ENCODE assay signal across 8 cellular contexts in genomic region chr3:19348929-19349564, GRCh38.
DNase-seq lines count a peak whose midpoint lies in the region; ATAC-seq, FAIRE-seq and TF ChIP-seq lines count a peak whose summit lies in the region.

No MANE protein-coding gene starts in this region.

- no peaks in the 10 kb centered on the region for H3K4me1 ChIP-seq in keratinocyte (ENCODE audit: control insufficient read depth, extremely low read depth, insufficient read depth, low read length)

- DNase-seq in NCI-H2227 (lab: John Stamatoyannopoulos, UW; ENCODE audit: unreplicated experiment), result peak; percentile 11
- no peak for DNase-seq in NCI-H2227 treated with DMSO at 0.1 percent for 48 hours (lab: John Stamatoyannopoulos, UW)
- DNase-seq in GM20000 (ENCODE audit: low spot score), result peak; percentile 51
- DNase-seq in activated B cell treated with CpG ODN at 0.5 μM for 24 hours, result no peak
- no peak for DNase-seq in keratinocyte (ENCODE audit: low read depth, low spot score)
- DNase-seq in 8988T, result no peak
- DNase-seq in RCC 7860 (ENCODE audit: low spot score), result no peak

- no peaks in the 10 kb centered on the region for H3K79me2 ChIP-seq in keratinocyte (ENCODE audit: control insufficient read depth, insufficient read depth, low read length)

- H4K20me1 ChIP-seq in keratinocyte (ENCODE audit: control insufficient read depth, extremely low read depth, insufficient read depth, low read length), result no peaks in the 10 kb centered on the region

- POLR2A ChIA-PET in activated B cell treated with CpG ODN at 0.5 μM for 24 hours (lab: Charles Lee), result interaction anchor here (0.6 to 2.3 kb wide), 5 partner anchors 13 to 695 kb away, joined by 3 to 9 read pairs (median 5); no protein-coding TSS in a partner anchor

- H3K27ac Mint-ChIP-seq in activated B cell treated with CpG ODN at 0.5 μM for 24 hours, result peak overlapping the region; percentile 89

- CTCF ChIA-PET in activated B cell treated with CpG ODN at 0.5 μM for 24 hours (lab: Charles Lee), result interaction anchor here (0.6 to 5.3 kb wide), 24 partner anchors 9 to 591 kb away, joined by 3 to 87 read pairs (median 4); no protein-coding TSS in a partner anchor

- no peak overlapping the region for H3K4me2 ChIP-seq in keratinocyte (ENCODE audit: control insufficient read depth, extremely low read depth, insufficient read depth, low read depth, low read length)

- no peaks in the 10 kb centered on the region for H3K27me3 ChIP-seq in keratinocyte (ENCODE audit: control insufficient read depth, extremely low read depth, insufficient read depth, low read length)

- H3K9me1 ChIP-seq in keratinocyte (ENCODE audit: control insufficient read depth, extremely low read depth, insufficient read depth, low read length), result no peaks in the 10 kb centered on the region

- dilution Hi-C loops in keratinocyte (cut with MboI; ENCODE audit: extremely low pct_ligation_motif_present, low sequenced_read_pairs), result no loop called here

- peaks cover 25% of the 10 kb centered on the region for H3K36me3 Mint-ChIP-seq in activated B cell treated with CpG ODN at 0.5 μM for 24 hours (ENCODE audit: low read depth)

- H3K9me3 Mint-ChIP-seq in activated B cell treated with CpG ODN at 0.5 μM for 24 hours, result peaks cover 23% of the 10 kb centered on the region

- H3K4me3 ChIP-seq in keratinocyte (ENCODE audit: control insufficient read depth in 2 of 3, extremely low read depth in 1 of 3, insufficient read depth in 2 of 3, low read depth in 1 of 3, low read length in 3 of 3), result no peak overlapping the region

- peak overlapping the region; percentile 62 for H3K4me3 Mint-ChIP-seq in activated B cell treated with CpG ODN at 0.5 μM for 24 hours

- H3K9me3 ChIP-seq in keratinocyte (ENCODE audit: control insufficient read depth, low read depth, low read length), result no peaks in the 10 kb centered on the region

- peak; percentile 23 for FAIRE-seq in keratinocyte (lab: Jason Lieb, UNC)
- FAIRE-seq in RCC 7860 (lab: Jason Lieb, UNC), result no peak

- intact Hi-C loops in activated B cell treated with CpG ODN at 0.5 μM for 24 hours (cut with micrococcal nuclease), result loop anchor here (1.0 to 5.0 kb wide), 13 partner anchors 117 to 838 kb away; partner anchors contain the start of genes KAT2B, RAB5A and SGO1

- no peaks in the 10 kb centered on the region for H3K27me3 Mint-ChIP-seq in activated B cell treated with CpG ODN at 0.5 μM for 24 hours

- no peaks in the 10 kb centered on the region for H3K36me3 ChIP-seq in keratinocyte (ENCODE audit: control insufficient read depth in 2 of 2, extremely low read depth in 1 of 2, insufficient read depth in 2 of 2, low read length in 2 of 2)

- ATAC-seq in HG03571 (IDR thresholded peaks at IDR 0.05; ENCODE audit: unreplicated experiment), result peak; percentile 94
- peak; percentile 77 for ATAC-seq in activated B cell treated with CpG ODN at 0.5 μM for 24 hours (ENCODE audit: low read depth)

- H3K9ac ChIP-seq in keratinocyte (ENCODE audit: control insufficient read depth, extremely low read depth, insufficient read depth, low read length), result no peak overlapping the region

- peaks cover 52% of the 10 kb centered on the region for H3K4me1 Mint-ChIP-seq in activated B cell treated with CpG ODN at 0.5 μM for 24 hours

- TF ChIP-seq CTCF in GM20000 (IDR thresholded peaks at IDR 0.05; ENCODE audit: extremely low read depth, missing control alignments) (peak; percentile 77), activated B cell treated with CpG ODN at 0.5 μM for 24 hours (IDR thresholded peaks at IDR 0.05) (no peak), keratinocyte (optimal IDR thresholded peaks at IDR 0.05 in 1 of 3, IDR thresholded peaks at IDR 0.05 in 1 of 3, conservative IDR thresholded peaks at IDR 0.05 in 1 of 3; ENCODE audit: extremely low read depth in 1 of 3, insufficient read depth in 2 of 3, low read length in 3 of 3) (peak; percentile 48 to 61 (median 54))

- no peak overlapping the region for H3K27ac ChIP-seq in keratinocyte (ENCODE audit: control insufficient read depth, insufficient read depth, low read length)

- no peak overlapping the region for H2AFZ ChIP-seq in keratinocyte (ENCODE audit: control insufficient read depth, low read length)

Comparison
In these comparisons a context has a peak if more than half of its experiments do, and no peak if none do; other contexts are left out.
1. DNase-seq: peak in NCI-H2227 (single experiment) and GM20000 (single experiment); none in NCI-H2227 treated with DMSO at 0.1 percent for 48 hours (single experiment), activated B cell treated with CpG ODN at 0.5 μM for 24 hours (single experiment), keratinocyte (single experiment), 8988T (single experiment) and RCC 7860 (single experiment).